8 cellular contexts compared by ENCODE assay signal in the genomic region with DNA sequence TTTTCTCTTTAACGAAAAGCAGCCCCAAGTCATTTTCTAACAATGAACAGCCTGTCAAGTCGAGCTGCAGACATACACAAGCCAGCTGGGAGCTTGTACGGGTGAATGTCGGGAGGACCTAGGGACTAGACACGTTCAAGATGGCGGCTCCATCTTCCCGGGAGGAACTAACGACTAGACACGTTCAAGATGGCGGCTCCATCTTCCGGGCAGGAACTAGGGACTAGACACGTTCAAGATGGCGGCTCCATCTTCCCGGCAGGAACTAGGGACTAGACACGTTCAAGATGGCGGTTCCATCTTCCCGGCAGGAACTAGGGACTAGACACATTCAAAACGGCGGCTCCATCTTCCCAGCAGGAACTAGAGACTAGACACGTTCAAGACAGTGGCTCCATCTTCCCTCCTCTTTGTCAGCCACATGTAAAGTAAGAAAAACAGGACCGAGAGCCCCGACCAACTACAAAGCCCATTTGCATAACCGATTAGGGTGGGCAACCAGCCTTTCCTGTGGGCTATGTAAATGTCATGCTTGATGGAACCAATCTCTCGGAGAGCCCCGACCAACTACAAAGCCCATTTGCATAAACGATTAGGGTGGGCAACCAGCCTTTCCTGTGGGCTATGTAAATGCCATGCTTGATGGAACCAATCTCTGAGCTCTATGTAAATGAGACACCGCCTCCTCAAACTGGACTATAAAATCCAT.
A peak's percentile ranks its signal among the peaks of the same experiment; 100 is the strongest.
DNase-seq lines count a peak whose midpoint lies in the region; ATAC-seq, FAIRE-seq and TF ChIP-seq lines count a peak whose summit lies in the region.

No MANE protein-coding gene starts in this region.

- TF ChIP-seq CTCF in activated B cell treated with CpG ODN at 0.5 μM for 24 hours (IDR thresholded peaks at IDR 0.05) (no peak), fibroblast of lung (conservative IDR thresholded peaks at IDR 0.05 in 1 of 2, IDR thresholded peaks at IDR 0.05 in 1 of 2; ENCODE audit: low read depth in 1 of 2, low read length in 2 of 2) (no peak), pancreas (IDR thresholded peaks at IDR 0.05) (no peak)

- peak overlapping the region; percentile 87 for H3K27ac Mint-ChIP-seq in activated B cell treated with CpG ODN at 0.5 μM for 24 hours

- no peaks in the 10 kb centered on the region for H3K27me3 Mint-ChIP-seq in activated B cell treated with CpG ODN at 0.5 μM for 24 hours

- H3K4me3 ChIP-seq in fibroblast of lung (replicated peaks in 1 of 4; ENCODE audit: control extremely low read depth in 1 of 4, insufficient read depth in 1 of 4, low read depth in 3 of 4, low read length in 4 of 4) (peak overlapping the region in 1 of 4 experiments; percentile 23), pancreas (peak overlapping the region in 3 of 4 donors; percentile 19 to 55 (median 32))

- CTCF ChIA-PET in activated B cell treated with CpG ODN at 0.5 μM for 24 hours (lab: Charles Lee) = no interaction called here

- peak; percentile 81 for ATAC-seq in GM18907 (IDR thresholded peaks at IDR 0.05; ENCODE audit: unreplicated experiment)
- peak; percentile 68 for ATAC-seq in activated B cell treated with CpG ODN at 0.5 μM for 24 hours (ENCODE audit: low read depth)
- peak; percentile 66 to 78 (median 76) for ATAC-seq in pancreas

- H3K4me3 Mint-ChIP-seq in activated B cell treated with CpG ODN at 0.5 μM for 24 hours = peak overlapping the region; percentile 83

- H4K20me1 ChIP-seq in fibroblast of lung (ENCODE audit: control insufficient read depth, extremely low read depth, insufficient read depth, low read length) = no peaks in the 10 kb centered on the region

- no peaks in the 10 kb centered on the region for H3K79me2 ChIP-seq in fibroblast of lung (ENCODE audit: control insufficient read depth, insufficient read depth, low read length)

- FAIRE-seq in pancreas (lab: Jason Lieb, UNC) = peak; percentile 47

- POLR2A ChIA-PET in activated B cell treated with CpG ODN at 0.5 μM for 24 hours (lab: Charles Lee) = no interaction called here

- H2AFZ ChIP-seq in fibroblast of lung (ENCODE audit: low read length) = peak overlapping the region; percentile 79

- H3K4me1 Mint-ChIP-seq in activated B cell treated with CpG ODN at 0.5 μM for 24 hours = peaks cover 46% of the 10 kb centered on the region

- H3K27me3 ChIP-seq in fibroblast of lung (ENCODE audit: control insufficient read depth, insufficient read depth, low read length) = no peaks in the 10 kb centered on the region
- no peaks in the 10 kb centered on the region for H3K27me3 ChIP-seq in pancreas

- no peaks in the 10 kb centered on the region for H3K36me3 ChIP-seq in fibroblast of lung (ENCODE audit: control insufficient read depth, insufficient read depth, low read length)
- no peaks in the 10 kb centered on the region for H3K36me3 ChIP-seq in pancreas

- 24 to 68% methylated on average over 27 of the region's 27 CpGs for WGBS in pancreas, 2 donors

- peak overlapping the region; percentile 2 for H3K4me2 ChIP-seq in fibroblast of lung (ENCODE audit: extremely low read depth, insufficient read depth, low read length)

- intact Hi-C loops in activated B cell treated with CpG ODN at 0.5 μM for 24 hours (cut with micrococcal nuclease) = loop anchor here (2.0 kb wide), 1 partner anchor 872 kb away; a partner anchor contains a TSS
- intact Hi-C loops in pancreas (cut with DNase I) = no loop called here

- H3K4me1 ChIP-seq in fibroblast of lung (ENCODE audit: control insufficient read depth, extremely low read depth, insufficient read depth, low read length) (no peaks in the 10 kb centered on the region), pancreas (no peaks in the 10 kb centered on the region)

- H3K27ac ChIP-seq in fibroblast of lung (ENCODE audit: insufficient read depth, low read length) (no peak overlapping the region), pancreas (peak overlapping the region in 2 of 4 donors; percentile 33 to 70)

- no peak overlapping the region for H3K9ac ChIP-seq in fibroblast of lung (ENCODE audit: insufficient read depth, low read length)

- DNase-seq in activated B cell treated with CpG ODN at 0.5 μM for 24 hours (no peak), fibroblast of lung (ENCODE audit: low read depth in 2 of 2) (peak; percentile 86 to 96), pancreas (peak; percentile 69 to 86 (median 84)), NCI-H69 (lab: John Stamatoyannopoulos, UW) (no peak), NCI-H446 treated with DMSO at 0.1 percent for 48 hours (lab: John Stamatoyannopoulos, UW) (no peak), NCI-H2107 treated with DMSO at 0.1 percent for 48 hours (lab: John Stamatoyannopoulos, UW; ENCODE audit: unreplicated experiment) (no peak)
- no peak for DNase-seq in activated CD4-positive, CD25-positive, alpha-beta regulatory T cell (lab: John Stamatoyannopoulos, UW)

- H3K9me3 Mint-ChIP-seq in activated B cell treated with CpG ODN at 0.5 μM for 24 hours = peaks cover 2% of the 10 kb centered on the region

- peaks cover 13% of the 10 kb centered on the region for H3K36me3 Mint-ChIP-seq in activated B cell treated with CpG ODN at 0.5 μM for 24 hours (ENCODE audit: low read depth)

- H3K9me3 ChIP-seq in fibroblast of lung (ENCODE audit: control insufficient read depth, insufficient read depth, low read depth, low read length) (no peaks in the 10 kb centered on the region), pancreas (no peaks in the 10 kb centered on the region)

Comparison
In these comparisons a context has a peak if more than half of its experiments do, and no peak if none do; other contexts are left out.
1. DNase-seq: peak in fibroblast of lung (2 of 2) and pancreas (6 of 6); none in activated B cell treated with CpG ODN at 0.5 μM for 24 hours (single experiment), NCI-H69 (single experiment), NCI-H446 treated with DMSO at 0.1 percent for 48 hours (single experiment), NCI-H2107 treated with DMSO at 0.1 percent for 48 hours (single experiment) and activated CD4-positive, CD25-positive, alpha-beta regulatory T cell (0 of 4).
2. Peak in every context shown above with its lines, with median percentiles within 50 percentile points of each other: ATAC-seq.